Comparison of ENCODE assay signal across 9 cellular contexts in the genomic region with DNA sequence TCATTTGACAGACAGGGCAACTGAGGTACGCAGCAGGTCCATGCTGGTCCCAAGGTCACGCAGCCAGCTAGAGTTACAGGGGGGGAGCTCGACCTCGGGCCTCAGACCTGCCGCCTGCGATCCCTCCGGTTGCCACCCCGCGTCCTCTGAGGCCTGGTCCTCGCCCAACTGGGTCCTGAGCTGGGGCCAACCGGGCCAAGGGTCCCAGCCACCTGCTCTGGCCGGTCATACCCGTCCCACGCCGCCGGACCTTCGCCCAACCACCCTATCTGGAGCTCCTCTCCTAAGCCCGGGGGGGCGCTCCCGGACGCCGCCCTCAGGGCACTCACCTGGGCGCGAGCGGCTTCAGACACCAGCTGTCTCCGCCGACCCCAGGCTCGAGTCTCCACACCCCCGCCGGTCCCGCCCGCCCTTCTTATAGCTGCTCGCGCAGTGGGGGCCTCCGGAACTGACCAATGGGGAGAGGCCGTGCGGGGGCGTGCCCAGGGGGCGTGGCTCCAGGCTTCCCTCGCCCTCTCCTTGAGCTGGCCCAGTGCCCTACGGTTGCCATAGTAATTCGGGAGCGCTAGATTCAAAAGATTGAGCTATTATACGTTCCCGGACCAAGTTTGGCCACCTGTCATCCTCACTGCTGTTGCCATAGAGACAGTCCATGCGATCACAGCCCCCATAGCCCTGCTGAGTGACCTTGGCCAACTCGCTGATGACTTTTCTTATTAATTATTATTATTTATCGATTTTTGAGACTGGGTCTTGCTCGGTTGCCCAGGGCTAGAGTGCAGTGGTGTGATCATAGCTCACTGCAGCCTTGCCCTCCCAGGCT. TPM values are rescaled to one million over a fixed set of nuclear protein-coding genes. Genes with fewer than 3 reads are reported as not detected.
DNase-seq lines count a peak whose midpoint lies in the region; ATAC-seq and TF ChIP-seq lines count a peak whose summit lies in the region.
"Had no signal": no experiment of that assay in that cellular context is flagged by ENCODE, and none has a peak within 500 bp of the region (broad histone marks: within the 10 kb centered on the region; RNA-seq: fewer than 3 reads in every experiment).

A gene with protein sequence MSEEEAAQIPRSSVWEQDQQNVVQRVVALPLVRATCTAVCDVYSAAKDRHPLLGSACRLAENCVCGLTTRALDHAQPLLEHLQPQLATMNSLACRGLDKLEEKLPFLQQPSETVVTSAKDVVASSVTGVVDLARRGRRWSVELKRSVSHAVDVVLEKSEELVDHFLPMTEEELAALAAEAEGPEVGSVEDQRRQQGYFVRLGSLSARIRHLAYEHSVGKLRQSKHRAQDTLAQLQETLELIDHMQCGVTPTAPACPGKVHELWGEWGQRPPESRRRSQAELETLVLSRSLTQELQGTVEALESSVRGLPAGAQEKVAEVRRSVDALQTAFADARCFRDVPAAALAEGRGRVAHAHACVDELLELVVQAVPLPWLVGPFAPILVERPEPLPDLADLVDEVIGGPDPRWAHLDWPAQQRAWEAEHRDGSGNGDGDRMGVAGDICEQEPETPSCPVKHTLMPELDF (minus strand): TSS at position 389 of the 823 bp plus-strand sequence. CDS start 1,150 bp downstream, outside the sequence.

- H3K9me2 ChIP-seq in neural cell (ENCODE audit: insufficient read depth, low read length), result no peaks in the 10 kb centered on the region

- 8 to 14% methylated on average over 19 to 42 of the region's 49 CpGs for WGBS in tibial nerve, 2 donors

- ATAC-seq in foreskin keratinocyte, result peak; percentile 51

- no peak for TF ChIP-seq EP300 in neural cell (conservative IDR thresholded peaks at IDR 0.05; ENCODE audit: poor library complexity, severe bottlenecking)
- TF ChIP-seq EP300 in tibial nerve (IDR thresholded peaks at IDR 0.05), result no peak

- no peaks in the 10 kb centered on the region for H4K20me1 ChIP-seq in neural cell (ENCODE audit: insufficient read depth)

- TF ChIP-seq CTCF in foreskin keratinocyte (conservative IDR thresholded peaks at IDR 0.05) (no peak), neural cell (IDR thresholded peaks at IDR 0.05; ENCODE audit: poor library complexity, severe bottlenecking) (no peak), tibial nerve (IDR thresholded peaks at IDR 0.05) (no peak), GM10266 (IDR thresholded peaks at IDR 0.05; ENCODE audit: control insufficient read depth, insufficient read depth, low read depth, missing control alignments) (no peak)

- no peak for TF ChIP-seq POLR2A in tibial nerve (IDR thresholded peaks at IDR 0.05)

- no peaks in the 10 kb centered on the region for H3K4me1 ChIP-seq in foreskin keratinocyte
- peaks cover 0 to 14% (median 8%) of the 10 kb centered on the region in 4 donors for H3K4me1 ChIP-seq in tibial nerve

- H3K79me2 ChIP-seq in neural cell (replicated peaks; ENCODE audit: insufficient read depth, low read length), result no peaks in the 10 kb centered on the region

- H3K36me3 ChIP-seq in neural cell (ENCODE audit: insufficient read depth, low read length) (no peaks in the 10 kb centered on the region), tibial nerve (no peaks in the 10 kb centered on the region)

- H3K4me3 ChIP-seq in neural cell (ENCODE audit: low read length) (peak within 1 kb of the TSS; percentile 58), tibial nerve (peak within 1 kb of the TSS in 1 of 4 donors; percentile 38)

- H3K27me3 ChIP-seq in foreskin keratinocyte (peaks cover 31% of the 10 kb centered on the region), neural cell (ENCODE audit: insufficient read depth, low read depth, low read length) (no peaks in the 10 kb centered on the region), tibial nerve (peaks cover 0 to 86% of the 10 kb centered on the region in 2 donors)

- H3K9ac ChIP-seq in neural cell (ENCODE audit: low read length), result no peak within 1 kb of the TSS

- H3K27ac ChIP-seq in foreskin keratinocyte (no peak within 1 kb of the TSS), neural cell (ENCODE audit: low read length) (no peak within 1 kb of the TSS), tibial nerve (peak within 1 kb of the TSS in 1 of 4 donors; percentile 38)

- no peak for TF ChIP-seq RAD21 in neural cell (conservative IDR thresholded peaks at IDR 0.05)

- peak; percentile 22 for DNase-seq in activated gamma-delta T cell treated with Interleukin-2 at 50 U/mL for 16 hours
- DNase-seq in activated gamma-delta T cell (lab: John Stamatoyannopoulos, UW), result no peak
- peak; percentile 96 for DNase-seq in NCI-H748 (lab: John Stamatoyannopoulos, UW; ENCODE audit: unreplicated experiment)
- DNase-seq in activated T-cell treated with anti-CD3 and anti-CD28 coated beads, Interleukin-2, amount 50 U/mL, for 48 hours, result peak; percentile 59 to 67
- DNase-seq in foreskin keratinocyte, result no peak
- DNase-seq in tibial nerve (ENCODE audit: low spot score in 2 of 2), result peak in 1 of 2 donors; percentile 43
- no peak for DNase-seq in GM10266 (ENCODE audit: extremely low spot score)

- no peak within 1 kb of the TSS for H2AFZ ChIP-seq in neural cell (ENCODE audit: low read depth, low read length)

- no peaks in the 10 kb centered on the region for H3K9me3 ChIP-seq in neural cell (ENCODE audit: low read length)
- H3K9me3 ChIP-seq in tibial nerve, result no peaks in the 10 kb centered on the region

- peak within 1 kb of the TSS; percentile 11 for H3K4me2 ChIP-seq in neural cell (ENCODE audit: low read length)

- H3F3A ChIP-seq in neural cell (ENCODE audit: insufficient read depth, low read length, poor library complexity, severe bottlenecking), result no peaks in the 10 kb centered on the region

TF ChIP-seq in neural cell, 6 proteins besides CTCF, POLR2A, EP300 and RAD21:
- TF ChIP-seq SMC3 (conservative IDR thresholded peaks at IDR 0.05; ENCODE audit: poor library complexity), result no peak
- peak; percentile 60 for TF ChIP-seq MXI1 (conservative IDR thresholded peaks at IDR 0.05; ENCODE audit: poor library complexity, severe bottlenecking)
- TF ChIP-seq, protein P1, sequence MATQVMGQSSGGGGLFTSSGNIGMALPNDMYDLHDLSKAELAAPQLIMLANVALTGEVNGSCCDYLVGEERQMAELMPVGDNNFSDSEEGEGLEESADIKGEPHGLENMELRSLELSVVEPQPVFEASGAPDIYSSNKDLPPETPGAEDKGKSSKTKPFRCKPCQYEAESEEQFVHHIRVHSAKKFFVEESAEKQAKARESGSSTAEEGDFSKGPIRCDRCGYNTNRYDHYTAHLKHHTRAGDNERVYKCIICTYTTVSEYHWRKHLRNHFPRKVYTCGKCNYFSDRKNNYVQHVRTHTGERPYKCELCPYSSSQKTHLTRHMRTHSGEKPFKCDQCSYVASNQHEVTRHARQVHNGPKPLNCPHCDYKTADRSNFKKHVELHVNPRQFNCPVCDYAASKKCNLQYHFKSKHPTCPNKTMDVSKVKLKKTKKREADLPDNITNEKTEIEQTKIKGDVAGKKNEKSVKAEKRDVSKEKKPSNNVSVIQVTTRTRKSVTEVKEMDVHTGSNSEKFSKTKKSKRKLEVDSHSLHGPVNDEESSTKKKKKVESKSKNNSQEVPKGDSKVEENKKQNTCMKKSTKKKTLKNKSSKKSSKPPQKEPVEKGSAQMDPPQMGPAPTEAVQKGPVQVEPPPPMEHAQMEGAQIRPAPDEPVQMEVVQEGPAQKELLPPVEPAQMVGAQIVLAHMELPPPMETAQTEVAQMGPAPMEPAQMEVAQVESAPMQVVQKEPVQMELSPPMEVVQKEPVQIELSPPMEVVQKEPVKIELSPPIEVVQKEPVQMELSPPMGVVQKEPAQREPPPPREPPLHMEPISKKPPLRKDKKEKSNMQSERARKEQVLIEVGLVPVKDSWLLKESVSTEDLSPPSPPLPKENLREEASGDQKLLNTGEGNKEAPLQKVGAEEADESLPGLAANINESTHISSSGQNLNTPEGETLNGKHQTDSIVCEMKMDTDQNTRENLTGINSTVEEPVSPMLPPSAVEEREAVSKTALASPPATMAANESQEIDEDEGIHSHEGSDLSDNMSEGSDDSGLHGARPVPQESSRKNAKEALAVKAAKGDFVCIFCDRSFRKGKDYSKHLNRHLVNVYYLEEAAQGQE (IDR thresholded peaks at IDR 0.05; ENCODE audit: borderline replicate concordance), result no peak

RNA-seq across cellular contexts. Expression of the gene that starts here (rescaled TPM):
- not detected in 2 replicates for total RNA-seq in foreskin keratinocyte
- polyA plus RNA-seq in foreskin keratinocyte, result not detected in 2 replicates
- 1.0 and 1.3 TPM in 2 replicates for polyA plus RNA-seq in neural cell
- polyA minus RNA-seq in neural cell, result 0.35 and 1.2 TPM in 2 replicates
- 10 to 100 TPM; 12.0 to 26.7 (median 19.1) TPM for total RNA-seq in tibial nerve
- total RNA-seq: activated CD8-positive, alpha-beta memory T cell treated with anti-CD3 and anti-CD28 coated beads for 36 hours had no signal

Comparison
In these comparisons a context has a peak if more than half of its experiments do, and no peak if none do; other contexts are left out.
1. RNA of the gene that starts here (total RNA-seq): 12.0 to 26.7 TPM in tibial nerve; not detected in foreskin keratinocyte; every median in the first group is over 10 times any median in the second.
2. DNase-seq: peak in activated gamma-delta T cell treated with Interleukin-2 at 50 U/mL for 16 hours (single experiment), NCI-H748 (single experiment) and activated T-cell treated with anti-CD3 and anti-CD28 coated beads, Interleukin-2, amount 50 U/mL, for 48 hours (2 of 2); none in activated gamma-delta T cell (single experiment), foreskin keratinocyte (0 of 2) and GM10266 (single experiment).
3. Peak in ATAC-seq in foreskin keratinocyte; RNA of the gene not detected or under 1 TPM.